Comparison of ENCODE assay signal across 16 cellular contexts in the genomic region with DNA sequence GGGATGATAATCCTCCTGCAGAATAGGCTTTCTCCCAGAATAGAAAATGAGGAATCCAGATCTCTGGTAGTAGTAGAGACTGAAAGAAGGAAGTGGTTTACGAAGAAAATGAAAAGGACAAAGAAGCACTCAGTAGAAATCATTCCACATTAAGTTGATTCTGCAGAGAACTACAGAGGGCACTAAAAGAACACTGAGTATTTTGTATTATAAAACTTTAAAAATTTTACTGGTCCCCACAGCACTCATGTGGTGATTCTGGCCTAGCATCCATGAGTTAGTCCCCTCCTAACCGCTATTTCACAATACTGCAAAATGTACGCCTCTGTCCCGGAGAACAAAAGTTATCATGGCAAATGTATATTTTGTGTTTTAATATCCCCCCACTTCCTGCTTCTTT. TPM values are rescaled to one million over a fixed set of nuclear protein-coding genes. Genes with fewer than 3 reads are reported as not detected.
A peak's percentile ranks its signal among the peaks of the same experiment; 100 is the strongest.
DNase-seq lines count a peak whose midpoint lies in the region; ATAC-seq and TF ChIP-seq lines count a peak whose summit lies in the region.
"Had no signal": no experiment of that assay in that cellular context is flagged by ENCODE, and none has a peak within 500 bp of the region (broad histone marks: within the 10 kb centered on the region; RNA-seq: fewer than 3 reads in every experiment).

No MANE protein-coding gene starts in this region.

- H3K9me2 ChIP-seq in Loucy (replicated peaks; ENCODE audit: low read depth, low read length), result no peaks in the 10 kb centered on the region

- DNase-seq in AG20443 (ENCODE audit: low spot score) (peak; percentile 54), SKM-1 (lab: John Stamatoyannopoulos, UW; ENCODE audit: unreplicated experiment) (peak; percentile 38), fibroblast of the aortic adventitia (ENCODE audit: low read depth) (peak; percentile 49), DMS114 treated with DMSO at 0.1 percent for 48 hours (lab: John Stamatoyannopoulos, UW; ENCODE audit: unreplicated experiment) (no peak), AG08396 (ENCODE audit: low spot score) (no peak), SW 1271 (lab: John Stamatoyannopoulos, UW) (no peak)
- DNase-seq: activated gamma-delta T cell, DMS79, NCI-H187, NCI-H526, SJCRH30, transverse colon, WERI-Rb-1 had no signal

- no peaks in the 10 kb centered on the region for H3K79me2 ChIP-seq in Loucy (ENCODE audit: insufficient read depth, low read length)

- TF ChIP-seq CTCF in Loucy (conservative IDR thresholded peaks at IDR 0.05; ENCODE audit: low read length), result 0 out of 2 replicates have a peak, but pooled peaks have one; percentile 8
- TF ChIP-seq CTCF in fibroblast of the aortic adventitia (IDR thresholded peaks at IDR 0.05; ENCODE audit: insufficient read depth, low read length), result peak; percentile 26

- no peaks in the 10 kb centered on the region for H3K4me1 ChIP-seq in Loucy (ENCODE audit: insufficient read depth, low read length, poor library complexity, severe bottlenecking)
- H3K4me1 ChIP-seq: SJCRH30, transverse colon had no signal

- no peak for ATAC-seq in HG03520 (IDR thresholded peaks at IDR 0.05; ENCODE audit: unreplicated experiment)
- ATAC-seq: left lobe of liver had no signal

- H3K9ac ChIP-seq in Loucy (ENCODE audit: low read depth, low read length, poor library complexity, severe bottlenecking), result no peak overlapping the region

- no peaks in the 10 kb centered on the region for H3K9me3 ChIP-seq in Loucy (ENCODE audit: insufficient read depth, low read depth, low read length)
- H3K9me3 ChIP-seq: SJCRH30, transverse colon had no signal

- H3K36me3 ChIP-seq in Loucy (ENCODE audit: insufficient read depth, low read length), result no peaks in the 10 kb centered on the region
- H3K36me3 ChIP-seq: SJCRH30, transverse colon, WERI-Rb-1 had no signal

- no peak overlapping the region for H2AFZ ChIP-seq in Loucy (ENCODE audit: low read length)

- H3K4me2 ChIP-seq in Loucy (ENCODE audit: low read depth, low read length, poor library complexity, severe bottlenecking), result no peak overlapping the region

- H3F3A ChIP-seq in Loucy (ENCODE audit: low read depth), result no peaks in the 10 kb centered on the region

- H3K27me3 ChIP-seq in Loucy (ENCODE audit: insufficient read depth, low read length, poor library complexity, severe bottlenecking), result no peaks in the 10 kb centered on the region
- H3K27me3 ChIP-seq: transverse colon had no signal

- H3K4me3 ChIP-seq in Loucy (ENCODE audit: low read length, poor library complexity, severe bottlenecking) (no peak overlapping the region), fibroblast of the aortic adventitia (ENCODE audit: low read depth, low read length) (no peak overlapping the region)
- H3K4me3 ChIP-seq: SJCRH30, transverse colon had no signal

- H4K20me1 ChIP-seq in Loucy (ENCODE audit: insufficient read depth, low read length, poor library complexity, severe bottlenecking), result no peaks in the 10 kb centered on the region

RNA-seq across cellular contexts. Expression of a gene that starts 42.9 kb away (rescaled TPM):
- total RNA-seq in fibroblast of the aortic adventitia (ENCODE audit: low replicate concordance), result 164 and 174 TPM in 2 replicates

Comparison
In these comparisons a context has a peak if more than half of its experiments do, and no peak if none do; other contexts are left out.
1. DNase-seq: peak in AG20443 (single experiment), SKM-1 (single experiment) and fibroblast of the aortic adventitia (single experiment); none in DMS114 treated with DMSO at 0.1 percent for 48 hours (single experiment), AG08396 (single experiment) and SW 1271 (0 of 2).